In the genomic region with DNA sequence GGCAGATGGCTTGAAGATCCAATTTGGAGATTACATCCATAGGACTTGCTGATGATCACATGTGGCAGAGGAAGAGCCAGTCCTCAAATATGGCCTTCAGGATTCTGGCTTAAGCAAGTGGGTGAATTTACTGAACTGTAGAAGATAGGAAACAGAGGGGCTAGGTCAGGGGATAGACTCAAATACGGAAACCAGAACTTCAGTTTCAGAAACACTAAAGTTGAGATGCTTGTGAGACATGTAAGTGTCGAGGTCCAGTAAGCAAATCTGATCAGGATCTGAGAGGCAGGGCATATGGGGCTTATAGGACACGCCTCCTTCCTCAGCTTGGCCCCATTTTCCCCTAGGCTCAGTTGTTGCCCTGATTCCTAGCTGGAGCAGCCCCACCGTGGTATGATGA, we compare ENCODE assay signal across 1 cellular context.
TF ChIP-seq lines count a peak whose summit lies in the region.

No MANE protein-coding gene starts in this region.

TF ChIP-seq in K562, 482 proteins besides CTCF, POLR2A, EP300 and RAD21 (continued from another document):
- TF ChIP-seq, protein P1, sequence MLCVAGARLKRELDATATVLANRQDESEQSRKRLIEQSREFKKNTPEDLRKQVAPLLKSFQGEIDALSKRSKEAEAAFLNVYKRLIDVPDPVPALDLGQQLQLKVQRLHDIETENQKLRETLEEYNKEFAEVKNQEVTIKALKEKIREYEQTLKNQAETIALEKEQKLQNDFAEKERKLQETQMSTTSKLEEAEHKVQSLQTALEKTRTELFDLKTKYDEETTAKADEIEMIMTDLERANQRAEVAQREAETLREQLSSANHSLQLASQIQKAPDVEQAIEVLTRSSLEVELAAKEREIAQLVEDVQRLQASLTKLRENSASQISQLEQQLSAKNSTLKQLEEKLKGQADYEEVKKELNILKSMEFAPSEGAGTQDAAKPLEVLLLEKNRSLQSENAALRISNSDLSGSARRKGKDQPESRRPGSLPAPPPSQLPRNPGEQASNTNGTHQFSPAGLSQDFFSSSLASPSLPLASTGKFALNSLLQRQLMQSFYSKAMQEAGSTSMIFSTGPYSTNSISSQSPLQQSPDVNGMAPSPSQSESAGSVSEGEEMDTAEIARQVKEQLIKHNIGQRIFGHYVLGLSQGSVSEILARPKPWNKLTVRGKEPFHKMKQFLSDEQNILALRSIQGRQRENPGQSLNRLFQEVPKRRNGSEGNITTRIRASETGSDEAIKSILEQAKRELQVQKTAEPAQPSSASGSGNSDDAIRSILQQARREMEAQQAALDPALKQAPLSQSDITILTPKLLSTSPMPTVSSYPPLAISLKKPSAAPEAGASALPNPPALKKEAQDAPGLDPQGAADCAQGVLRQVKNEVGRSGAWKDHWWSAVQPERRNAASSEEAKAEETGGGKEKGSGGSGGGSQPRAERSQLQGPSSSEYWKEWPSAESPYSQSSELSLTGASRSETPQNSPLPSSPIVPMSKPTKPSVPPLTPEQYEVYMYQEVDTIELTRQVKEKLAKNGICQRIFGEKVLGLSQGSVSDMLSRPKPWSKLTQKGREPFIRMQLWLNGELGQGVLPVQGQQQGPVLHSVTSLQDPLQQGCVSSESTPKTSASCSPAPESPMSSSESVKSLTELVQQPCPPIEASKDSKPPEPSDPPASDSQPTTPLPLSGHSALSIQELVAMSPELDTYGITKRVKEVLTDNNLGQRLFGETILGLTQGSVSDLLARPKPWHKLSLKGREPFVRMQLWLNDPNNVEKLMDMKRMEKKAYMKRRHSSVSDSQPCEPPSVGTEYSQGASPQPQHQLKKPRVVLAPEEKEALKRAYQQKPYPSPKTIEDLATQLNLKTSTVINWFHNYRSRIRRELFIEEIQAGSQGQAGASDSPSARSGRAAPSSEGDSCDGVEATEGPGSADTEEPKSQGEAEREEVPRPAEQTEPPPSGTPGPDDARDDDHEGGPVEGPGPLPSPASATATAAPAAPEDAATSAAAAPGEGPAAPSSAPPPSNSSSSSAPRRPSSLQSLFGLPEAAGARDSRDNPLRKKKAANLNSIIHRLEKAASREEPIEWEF (CRISPR knock-in tag; IDR thresholded peaks at IDR 0.05), result no peak
- TF ChIP-seq ZBTB8A (IDR thresholded peaks at IDR 0.05; ENCODE audit: partially characterized antibody) (no peak), CREBBP (IDR thresholded peaks at IDR 0.05; ENCODE audit: low read depth, low read length) (no peak), SMARCE1 (IDR thresholded peaks at IDR 0.05) (no peak), CBX3 (IDR thresholded peaks at IDR 0.05; ENCODE audit: borderline replicate concordance in 1 of 2, low read length in 2 of 2) (no peak), HMG20B (CRISPR knock-in tag; IDR thresholded peaks at IDR 0.05) (no peak), ZNF707 (CRISPR knock-in tag; conservative IDR thresholded peaks at IDR 0.05) (no peak)
- TF ChIP-seq, protein P2, sequence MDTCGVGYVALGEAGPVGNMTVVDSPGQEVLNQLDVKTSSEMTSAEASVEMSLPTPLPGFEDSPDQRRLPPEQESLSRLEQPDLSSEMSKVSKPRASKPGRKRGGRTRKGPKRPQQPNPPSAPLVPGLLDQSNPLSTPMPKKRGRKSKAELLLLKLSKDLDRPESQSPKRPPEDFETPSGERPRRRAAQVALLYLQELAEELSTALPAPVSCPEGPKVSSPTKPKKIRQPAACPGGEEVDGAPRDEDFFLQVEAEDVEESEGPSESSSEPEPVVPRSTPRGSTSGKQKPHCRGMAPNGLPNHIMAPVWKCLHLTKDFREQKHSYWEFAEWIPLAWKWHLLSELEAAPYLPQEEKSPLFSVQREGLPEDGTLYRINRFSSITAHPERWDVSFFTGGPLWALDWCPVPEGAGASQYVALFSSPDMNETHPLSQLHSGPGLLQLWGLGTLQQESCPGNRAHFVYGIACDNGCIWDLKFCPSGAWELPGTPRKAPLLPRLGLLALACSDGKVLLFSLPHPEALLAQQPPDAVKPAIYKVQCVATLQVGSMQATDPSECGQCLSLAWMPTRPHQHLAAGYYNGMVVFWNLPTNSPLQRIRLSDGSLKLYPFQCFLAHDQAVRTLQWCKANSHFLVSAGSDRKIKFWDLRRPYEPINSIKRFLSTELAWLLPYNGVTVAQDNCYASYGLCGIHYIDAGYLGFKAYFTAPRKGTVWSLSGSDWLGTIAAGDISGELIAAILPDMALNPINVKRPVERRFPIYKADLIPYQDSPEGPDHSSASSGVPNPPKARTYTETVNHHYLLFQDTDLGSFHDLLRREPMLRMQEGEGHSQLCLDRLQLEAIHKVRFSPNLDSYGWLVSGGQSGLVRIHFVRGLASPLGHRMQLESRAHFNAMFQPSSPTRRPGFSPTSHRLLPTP (IDR thresholded peaks at IDR 0.05; ENCODE audit: borderline replicate concordance, extremely low read depth, insufficient read length), result no peak
- TF ChIP-seq, protein P3, sequence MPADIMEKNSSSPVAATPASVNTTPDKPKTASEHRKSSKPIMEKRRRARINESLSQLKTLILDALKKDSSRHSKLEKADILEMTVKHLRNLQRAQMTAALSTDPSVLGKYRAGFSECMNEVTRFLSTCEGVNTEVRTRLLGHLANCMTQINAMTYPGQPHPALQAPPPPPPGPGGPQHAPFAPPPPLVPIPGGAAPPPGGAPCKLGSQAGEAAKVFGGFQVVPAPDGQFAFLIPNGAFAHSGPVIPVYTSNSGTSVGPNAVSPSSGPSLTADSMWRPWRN (IDR thresholded peaks at IDR 0.05; ENCODE audit: low read depth), result no peak
